In the genomic region with DNA sequence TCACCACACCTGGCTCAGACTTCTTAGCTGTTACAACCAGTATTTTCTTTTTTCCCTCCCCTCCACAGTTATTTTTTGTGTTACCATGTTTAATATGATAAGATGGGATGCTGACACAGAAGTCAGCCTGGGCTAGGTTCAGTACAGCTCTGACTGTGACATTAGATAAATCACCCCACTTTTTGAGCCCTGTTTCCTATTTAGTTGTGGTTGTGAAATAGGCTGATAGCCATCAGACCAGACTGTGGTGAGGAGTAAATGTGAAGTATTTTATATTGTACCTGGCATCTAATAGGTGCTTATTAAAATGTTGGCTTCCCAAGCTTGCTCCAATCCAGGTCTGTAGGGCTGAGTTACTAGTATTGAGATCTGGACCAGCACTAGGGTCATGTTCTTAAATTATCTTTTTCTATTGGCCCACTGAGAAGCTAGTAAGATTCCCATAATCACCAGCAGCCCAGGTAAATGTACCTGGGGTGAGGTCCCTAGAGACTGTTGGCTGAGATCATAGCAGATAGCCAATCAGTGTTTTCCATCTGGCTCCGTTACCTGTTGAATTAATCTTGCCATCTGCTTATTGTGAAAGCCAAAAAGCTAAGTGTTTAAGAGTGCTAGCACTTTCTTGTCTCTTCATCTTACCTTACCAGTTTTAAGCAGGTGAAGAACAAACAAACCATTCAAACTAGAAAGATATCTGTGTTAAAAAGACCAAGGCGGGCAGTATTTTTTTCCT, we compare ENCODE assay signal across 23 cellular contexts.
"Had no signal": no experiment of that assay in that cellular context is flagged by ENCODE, and none has a peak within 500 bp of the region (broad histone marks: within the 10 kb centered on the region; RNA-seq: fewer than 3 reads in every experiment).

No MANE protein-coding gene starts in this region.

- H3K4me2 ChIP-seq: hepatocyte, smooth muscle cell had no signal

- H3K27me3 ChIP-seq: ascending aorta, brain microvascular endothelial cell, foreskin keratinocyte, hepatocyte, sigmoid colon, upper lobe of right lung had no signal

- H3K4me3 Mint-ChIP-seq: activated CD8-positive, alpha-beta memory T cell treated with anti-CD3 and anti-CD28 coated beads, Interleukin-2, amount 10 ng/mL, durations not matched to agents 7 days and 5 days; activated CD8-positive, alpha-beta T cell treated with anti-CD3 and anti-CD28 coated beads for 36 hours; activated T-helper 1 cell treated with anti-CD3 and anti-CD28 coated beads, Interleukin-12 subunit alpha, Interleukin-12 subunit beta, Interleukin-2, Interleukin-4 antibody, amounts not matched to agents 30 ng/mL and 10 ng/mL and 1 ng/mL, durations not matched to agents 14 hours and 24 hours and 36 hours; natural killer cell; stimulated activated naive B cell treated with anti-CD40 and anti-IgM and Interleukin-4, amounts not matched to agents 10 μg/mL and 1 μg/mL and 100 μg/mL, for 72 hours had no signal

- H3K27me3 Mint-ChIP-seq: activated CD8-positive, alpha-beta memory T cell treated with anti-CD3 and anti-CD28 coated beads, Interleukin-2, amount 10 ng/mL, durations not matched to agents 7 days and 5 days; activated CD8-positive, alpha-beta T cell treated with anti-CD3 and anti-CD28 coated beads for 36 hours; progenitor cell of endocrine pancreas; stimulated activated naive B cell treated with anti-CD40 and anti-IgM and Interleukin-4, amounts not matched to agents 10 μg/mL and 1 μg/mL and 100 μg/mL, for 72 hours had no signal

- H3K4me1 ChIP-seq: ascending aorta, foreskin keratinocyte, sigmoid colon, upper lobe of right lung had no signal

- H3K9me3 ChIP-seq: ascending aorta, sigmoid colon, upper lobe of right lung had no signal

- H3K4me1 Mint-ChIP-seq: natural killer cell had no signal

- DNase-seq: activated CD4-positive, alpha-beta T cell treated with anti-CD3 and anti-CD28 coated beads for 48 hours; activated CD8-positive, alpha-beta memory T cell treated with anti-CD3 and anti-CD28 coated beads, Interleukin-2, amount 10 ng/mL, durations not matched to agents 7 days and 5 days; activated CD8-positive, alpha-beta T cell treated with anti-CD3 and anti-CD28 coated beads for 36 hours; activated gamma-delta T cell treated with Interleukin-2 at 50 U/mL for 16 hours; activated T-cell treated with anti-CD3 and anti-CD28 coated beads for 4 hours; brain microvascular endothelial cell; central memory CD4-positive, alpha-beta T cell; dermis blood vessel endothelial cell; effector CD8-positive, alpha-beta T cell; foreskin keratinocyte; midbrain; natural killer cell; retina; sigmoid colon; stimulated activated CD4-positive, alpha-beta T cell treated with anti-CD3 and anti-CD28 coated beads, Interleukin-15, amount 100 ng/mL, for 24 hours; stimulated activated naive B cell treated with anti-CD40 and anti-IgM and Interleukin-4, amounts not matched to agents 10 μg/mL and 1 μg/mL and 100 μg/mL, for 72 hours; upper lobe of right lung had no signal

- H3K4me3 ChIP-seq: ascending aorta, hepatocyte, sigmoid colon, smooth muscle cell, upper lobe of right lung had no signal

- H3K27ac Mint-ChIP-seq: activated CD8-positive, alpha-beta memory T cell treated with anti-CD3 and anti-CD28 coated beads, Interleukin-2, amount 10 ng/mL, durations not matched to agents 7 days and 5 days; activated CD8-positive, alpha-beta T cell treated with anti-CD3 and anti-CD28 coated beads for 36 hours; activated T-helper 1 cell treated with anti-CD3 and anti-CD28 coated beads, Interleukin-12 subunit alpha, Interleukin-12 subunit beta, Interleukin-2, Interleukin-4 antibody, amounts not matched to agents 30 ng/mL and 10 ng/mL and 1 ng/mL, durations not matched to agents 14 hours and 24 hours and 36 hours; progenitor cell of endocrine pancreas; stimulated activated naive B cell treated with anti-CD40 and anti-IgM and Interleukin-4, amounts not matched to agents 10 μg/mL and 1 μg/mL and 100 μg/mL, for 72 hours had no signal

- H3K9me3 Mint-ChIP-seq: activated CD8-positive, alpha-beta T cell treated with anti-CD3 and anti-CD28 coated beads for 36 hours; activated naive CD4-positive, alpha-beta T cell treated with anti-CD3 and anti-CD28 coated beads, Interleukin-2, amount 50 U/mL, for 72 hours; activated T-helper 1 cell treated with anti-CD3 and anti-CD28 coated beads, Interleukin-12 subunit alpha, Interleukin-12 subunit beta, Interleukin-2, Interleukin-4 antibody, amounts not matched to agents 30 ng/mL and 10 ng/mL and 1 ng/mL, durations not matched to agents 14 hours and 24 hours and 36 hours; natural killer cell; stimulated activated naive B cell treated with anti-CD40 and anti-IgM and Interleukin-4, amounts not matched to agents 10 μg/mL and 1 μg/mL and 100 μg/mL, for 72 hours had no signal

- ATAC-seq: activated CD8-positive, alpha-beta memory T cell treated with anti-CD3 and anti-CD28 coated beads, Interleukin-2, amount 10 ng/mL, durations not matched to agents 7 days and 5 days; activated CD8-positive, alpha-beta T cell treated with anti-CD3 and anti-CD28 coated beads for 36 hours; natural killer cell; stimulated activated naive B cell treated with anti-CD40 and anti-IgM and Interleukin-4, amounts not matched to agents 10 μg/mL and 1 μg/mL and 100 μg/mL, for 72 hours; upper lobe of right lung had no signal

- H2AFZ ChIP-seq: hepatocyte had no signal

- H3K79me2 ChIP-seq: hepatocyte had no signal

- H3K27ac ChIP-seq: ascending aorta, brain microvascular endothelial cell, foreskin keratinocyte, hepatocyte, sigmoid colon, upper lobe of right lung had no signal
